In genomic region chr3:3065876-3066275, GRCh38 we compare ENCODE assay signal across 27 cellular contexts. TPM values are rescaled to one million over a fixed set of nuclear protein-coding genes. Genes with fewer than 3 reads are reported as not detected.
DNase-seq lines count a peak whose midpoint lies in the region; ATAC-seq and TF ChIP-seq lines count a peak whose summit lies in the region.
"Had no signal": no experiment of that assay in that cellular context is flagged by ENCODE, and none has a peak within 500 bp of the region (broad histone marks: within the 10 kb centered on the region; RNA-seq: fewer than 3 reads in every experiment).

No MANE protein-coding gene starts in this region.

- DNase-seq in stimulated activated naive CD8-positive, alpha-beta T cell treated with anti-CD3 and anti-CD28 coated beads, Interleukin-15, Interleukin-2, amounts not matched to agents 100 U/mL and 50 U/mL, for 24 hours = no peak
- peak; percentile 6 for DNase-seq in LNCaP clone FGC (ENCODE audit: low read depth)
- no peak for DNase-seq in occipital lobe (lab: John Stamatoyannopoulos, UW)
- no peak for DNase-seq in SHP77 treated with DMSO at 0.1 percent for 48 hours (lab: John Stamatoyannopoulos, UW)
- DNase-seq in SJCRH30 = no peak
- DNase-seq in AG08396 (ENCODE audit: low spot score) = no peak
- DNase-seq: activated CD4-positive, alpha-beta T cell treated with anti-CD3 and anti-CD28 coated beads, Interleukin-2, amount 50 U/mL, for 4 hours; activated naive CD4-positive, alpha-beta T cell treated with anti-CD3 and anti-CD28 coated beads, Interleukin-2, amount 50 U/mL, for 16 hours; activated T-cell treated with anti-CD3 and anti-CD28 coated beads, Interleukin-2, amount 50 U/mL, for 1 hour; body of pancreas; dermis blood vessel endothelial cell; DMS 273 treated with DMSO at 0.1 percent for 48 hours; glutamatergic neuron; immature natural killer cell; natural killer cell; NCI-H1105; NCI-H2171; NCI-H774; psoas muscle; RPMI8226; spleen; tibial artery had no signal

- H3K9me3 ChIP-seq in SJCRH30 (replicated peaks) = no peaks in the 10 kb centered on the region
- H3K9me3 ChIP-seq: body of pancreas, psoas muscle, spleen, tibial artery had no signal

- no peak overlapping the region for H3K27ac ChIP-seq in SJCRH30
- H3K27ac ChIP-seq: body of pancreas, C4-2B, KMS-11, psoas muscle, spleen, tibial artery had no signal

- H3K4me3 ChIP-seq in LNCaP clone FGC (ENCODE audit: low read depth, low read length) (no peak overlapping the region), SJCRH30 (no peak overlapping the region)
- H3K4me3 ChIP-seq: body of pancreas, psoas muscle, spleen, tibial artery had no signal

- H3K27me3 Mint-ChIP-seq in stimulated activated naive CD8-positive, alpha-beta T cell treated with anti-CD3 and anti-CD28 coated beads, Interleukin-15, Interleukin-2, amounts not matched to agents 100 ng/mL and 50 ng/mL, for 24 hours = no peaks in the 10 kb centered on the region

- no peaks in the 10 kb centered on the region for H3K4me1 ChIP-seq in SJCRH30
- H3K4me1 ChIP-seq: body of pancreas, psoas muscle, spleen, tibial artery had no signal

- no peaks in the 10 kb centered on the region for H3K4me1 Mint-ChIP-seq in stimulated activated naive CD8-positive, alpha-beta T cell treated with anti-CD3 and anti-CD28 coated beads, Interleukin-15, Interleukin-2, amounts not matched to agents 100 ng/mL and 50 ng/mL, for 24 hours (ENCODE audit: low read depth)
- H3K4me1 Mint-ChIP-seq: immature natural killer cell, natural killer cell had no signal

- peak overlapping the region; percentile 4 for H3K27ac Mint-ChIP-seq in stimulated activated naive CD8-positive, alpha-beta T cell treated with anti-CD3 and anti-CD28 coated beads, Interleukin-15, Interleukin-2, amounts not matched to agents 100 ng/mL and 50 ng/mL, for 24 hours
- H3K27ac Mint-ChIP-seq: immature natural killer cell, natural killer cell had no signal

- ATAC-seq in stimulated activated naive CD8-positive, alpha-beta T cell treated with anti-CD3 and anti-CD28 coated beads, Interleukin-15, Interleukin-2, amounts not matched to agents 100 U/mL and 50 U/mL, for 24 hours = no peak
- ATAC-seq in esophagus mucosa = peak; percentile 49
- ATAC-seq: body of pancreas, natural killer cell, psoas muscle had no signal

- H3K4me3 Mint-ChIP-seq in stimulated activated naive CD8-positive, alpha-beta T cell treated with anti-CD3 and anti-CD28 coated beads, Interleukin-15, Interleukin-2, amounts not matched to agents 100 ng/mL and 50 ng/mL, for 24 hours = no peak overlapping the region
- H3K4me3 Mint-ChIP-seq: immature natural killer cell, natural killer cell had no signal

- no peak for TF ChIP-seq CTCF in LNCaP clone FGC (IDR thresholded peaks at IDR 0.05; ENCODE audit: control insufficient read depth, extremely low read depth, insufficient read depth)

- H3K9me3 Mint-ChIP-seq in stimulated activated naive CD8-positive, alpha-beta T cell treated with anti-CD3 and anti-CD28 coated beads, Interleukin-15, Interleukin-2, amounts not matched to agents 100 ng/mL and 50 ng/mL, for 24 hours = no peaks in the 10 kb centered on the region
- H3K9me3 Mint-ChIP-seq: immature natural killer cell, natural killer cell had no signal

- no peaks in the 10 kb centered on the region for H3K36me3 ChIP-seq in SJCRH30
- H3K36me3 ChIP-seq: spleen had no signal

- H3K27me3 ChIP-seq in SJCRH30 = no peaks in the 10 kb centered on the region
- H3K27me3 ChIP-seq: body of pancreas, spleen, tibial artery had no signal

- H3K36me3 Mint-ChIP-seq in stimulated activated naive CD8-positive, alpha-beta T cell treated with anti-CD3 and anti-CD28 coated beads, Interleukin-15, Interleukin-2, amounts not matched to agents 100 ng/mL and 50 ng/mL, for 24 hours (ENCODE audit: low read depth) = no peaks in the 10 kb centered on the region
- H3K36me3 Mint-ChIP-seq: immature natural killer cell, natural killer cell had no signal

RNA-seq across cellular contexts. Expression of gene IL5RA, which starts 44.3 kb away (rescaled TPM):
- not detected for total RNA-seq in esophagus mucosa
- 0.78 TPM for total RNA-seq in occipital lobe
- not detected in 2 replicates for total RNA-seq in SJCRH30 (2014; rRNA removed; shearing (Covaris generic))
- total RNA-seq: A673, body of pancreas, dermis blood vessel endothelial cell had no signal
